8 cellular contexts compared by ENCODE assay signal in genomic region chr6:107330190-107330589, GRCh38.
A peak's percentile ranks its signal among the peaks of the same experiment; 100 is the strongest.
DNase-seq lines count a peak whose midpoint lies in the region; ATAC-seq and TF ChIP-seq lines count a peak whose summit lies in the region.

No MANE protein-coding gene starts in this region.

- no peak overlapping the region for H2AFZ ChIP-seq in MM.1S (ENCODE audit: low read length)

- H3K9me2 ChIP-seq in MM.1S (replicated peaks; ENCODE audit: insufficient read depth, low read length), result no peaks in the 10 kb centered on the region

- H4K20me1 ChIP-seq in MM.1S (ENCODE audit: insufficient read depth, low read length), result no peaks in the 10 kb centered on the region; the same call in 1 of the 2 replicates

- no peaks in the 10 kb centered on the region for H3K9me3 ChIP-seq in MM.1S (replicated peaks; ENCODE audit: insufficient read depth, low read length)
- H3K9me3 ChIP-seq in mucosa of descending colon, result no peaks in the 10 kb centered on the region

- ATAC-seq in GM18909 (IDR thresholded peaks at IDR 0.05; ENCODE audit: poor library complexity, unreplicated experiment), result peak; percentile 99
- peak; percentile 100 for ATAC-seq in HG02588 (IDR thresholded peaks at IDR 0.05; ENCODE audit: unreplicated experiment)
- peak; percentile 52 for ATAC-seq in mucosa of descending colon

- H3K4me1 ChIP-seq in MM.1S (ENCODE audit: low read length), result peaks cover 16% of the 10 kb centered on the region
- H3K4me1 ChIP-seq in mucosa of descending colon (ENCODE audit: low read depth), result no peaks in the 10 kb centered on the region

- no peaks in the 10 kb centered on the region for H3K27me3 ChIP-seq in MM.1S (replicated peaks; ENCODE audit: insufficient read depth, low read length)

- no peak for TF ChIP-seq CTCF in MM.1S (IDR thresholded peaks at IDR 0.05; ENCODE audit: low read length)
- TF ChIP-seq CTCF in mucosa of descending colon (IDR thresholded peaks at IDR 0.05), result no peak

- H3K9ac ChIP-seq in MM.1S (ENCODE audit: low read length), result no peak overlapping the region

- intact Hi-C loops in mucosa of descending colon (cut with DNase I, micrococcal nuclease), result no loop called here

- H3K27ac ChIP-seq in MM.1S (ENCODE audit: low read length), result peak overlapping the region; percentile 31; the same call in 1 of the 2 replicates

- H3F3A ChIP-seq in MM.1S (ENCODE audit: insufficient read depth, low read length), result peaks cover 14% of the 10 kb centered on the region

- H3K4me3 ChIP-seq in MM.1S (ENCODE audit: low read length), result peak overlapping the region; percentile 15
- H3K4me3 ChIP-seq in mucosa of descending colon, result no peak overlapping the region

- peaks cover 6% of the 10 kb centered on the region; the same call in 1 of the 2 replicates for H3K79me2 ChIP-seq in MM.1S (ENCODE audit: low read length)

- H3K36me3 ChIP-seq in MM.1S (replicated peaks; ENCODE audit: insufficient read depth, low read length) (no peaks in the 10 kb centered on the region; the same call in 1 of the 2 replicates), mucosa of descending colon (ENCODE audit: low read depth) (no peaks in the 10 kb centered on the region)

- H3K4me2 ChIP-seq in MM.1S (ENCODE audit: low read depth, low read length), result peak overlapping the region; percentile 58; the same call in 1 of the 2 replicates

- DNase-seq in MM.1S (peak; percentile 91), mucosa of descending colon (no peak), RKO (ENCODE audit: low spot score) (no peak), NCI-H1092 (lab: John Stamatoyannopoulos, UW) (no peak), AG20443 (ENCODE audit: low spot score) (no peak)
- no peak for DNase-seq in activated CD4-positive, CD25-positive, alpha-beta regulatory T cell treated with anti-CD3 and anti-CD28 coated beads, Interleukin-2, amount 50 U/mL, for 72 hours
